In the genomic region with DNA sequence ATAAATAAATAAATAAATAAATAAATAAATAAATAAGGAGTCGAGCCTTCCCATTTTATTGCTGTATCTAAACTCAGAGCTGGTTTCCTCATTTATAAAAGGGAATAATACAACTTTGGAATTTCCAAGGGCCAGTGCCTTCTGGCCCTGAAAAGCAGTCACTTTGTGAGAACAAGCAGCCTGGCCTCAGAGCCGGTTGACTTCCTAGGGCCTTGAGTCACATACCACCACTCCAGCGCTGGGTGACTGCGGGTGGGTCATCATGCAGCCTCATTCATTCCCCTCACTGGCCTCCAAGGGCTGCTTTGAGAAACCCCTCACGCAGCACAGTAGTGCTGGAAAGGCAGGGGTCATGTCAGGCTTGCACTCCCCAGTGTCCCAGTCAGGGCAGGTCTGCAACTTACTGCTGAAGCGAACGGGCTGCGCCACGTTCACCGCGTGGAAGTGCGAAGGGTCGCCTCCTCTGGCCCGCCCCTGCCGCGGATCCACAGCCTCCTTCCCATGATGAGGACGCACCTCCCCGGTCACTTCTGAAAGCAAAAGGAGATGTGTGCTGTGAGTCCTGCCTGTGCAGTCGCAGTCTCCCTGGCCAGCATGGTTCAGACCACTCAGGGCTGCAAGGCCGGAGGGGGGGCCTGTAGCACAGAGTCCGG, we compare ENCODE assay signal across 25 cellular contexts. TPM values are rescaled to one million over a fixed set of nuclear protein-coding genes. Genes with fewer than 3 reads are reported as not detected.
DNase-seq lines count a peak whose midpoint lies in the region; ATAC-seq, FAIRE-seq and TF ChIP-seq lines count a peak whose summit lies in the region.
"Had no signal": no experiment of that assay in that cellular context is flagged by ENCODE, and none has a peak within 500 bp of the region (broad histone marks: within the 10 kb centered on the region; RNA-seq: fewer than 3 reads in every experiment).

No MANE protein-coding gene starts in this region.

- no peak for FAIRE-seq in K562 (lab: Jason Lieb, UNC)
- FAIRE-seq: HTR-8/SVneo had no signal

- H3K9me3 ChIP-seq in K562 (replicated peaks; ENCODE audit: control insufficient read depth, insufficient read depth, low read depth, low read length): no peaks in the 10 kb centered on the region
- no peaks in the 10 kb centered on the region for H3K9me3 ChIP-seq in lower lobe of right lung
- H3K9me3 ChIP-seq: SJCRH30 had no signal

- H3K4me1 Mint-ChIP-seq in stimulated activated memory B cell treated with anti-CD40 and anti-IgM and Interleukin-4, amounts not matched to agents 10 μg/mL and 1 μg/mL and 100 μg/mL, for 72 hours: peaks cover 26% of the 10 kb centered on the region

- intact Hi-C loops in K562 (cut with micrococcal nuclease): no loop called here
- intact Hi-C loops in lower lobe of right lung (cut with DNase I): no loop called here

- H3K79me2 ChIP-seq in K562 (ENCODE audit: control insufficient read depth, insufficient read depth, low read length): no peaks in the 10 kb centered on the region

- H2AFZ ChIP-seq in K562 (ENCODE audit: low read depth, low read length): no peak overlapping the region
- H2AFZ ChIP-seq: GM23248 had no signal

- no peak for TF ChIP-seq POLR2A in K562 (conservative IDR thresholded peaks at IDR 0.05)

- in situ Hi-C loops in K562 (cut with MboI): no loop called here

- H3K36me3 Mint-ChIP-seq in stimulated activated memory B cell treated with anti-CD40 and anti-IgM and Interleukin-4, amounts not matched to agents 10 μg/mL and 1 μg/mL and 100 μg/mL, for 72 hours: peaks cover 62% of the 10 kb centered on the region

- H3K36me3 ChIP-seq in K562 (ENCODE audit: control insufficient read depth, insufficient read depth, low read length) (peaks cover 91% of the 10 kb centered on the region; the same call in 2 of the 3 replicates), lower lobe of right lung (peaks cover 86% of the 10 kb centered on the region)

- WGBS in K562 (ENCODE audit: insufficient coverage, low coverage, missing lambda C conversion rate): 93% methylated on average over 21 of the region's 21 CpGs

- H3K27me3 ChIP-seq in K562 (ENCODE audit: control insufficient read depth in 2 of 2, insufficient read depth in 2 of 2, low read length in 2 of 2) (no peaks in the 10 kb centered on the region), lower lobe of right lung (ENCODE audit: low read depth) (no peaks in the 10 kb centered on the region)
- H3K27me3 ChIP-seq: SJCRH30 had no signal

- POLR2A ChIA-PET in K562 (lab: Yijun Ruan, JAX): no interaction called here

- ATAC-seq in K562 (no peak), lower lobe of right lung (no peak), HG03432 (IDR thresholded peaks at IDR 0.05; ENCODE audit: unreplicated experiment) (no peak)
- ATAC-seq in stimulated activated memory B cell treated with anti-CD40 and anti-IgM and Interleukin-4, amounts not matched to agents 10 μg/mL and 1 μg/mL and 100 μg/mL, for 72 hours: no peak
- ATAC-seq: Panc1 had no signal

- peak overlapping the region; percentile 11 for H3K27ac Mint-ChIP-seq in stimulated activated memory B cell treated with anti-CD40 and anti-IgM and Interleukin-4, amounts not matched to agents 10 μg/mL and 1 μg/mL and 100 μg/mL, for 72 hours
- H3K27ac Mint-ChIP-seq: CD8-positive, alpha-beta memory T cell had no signal

- H3K27me3 Mint-ChIP-seq in stimulated activated memory B cell treated with anti-CD40 and anti-IgM and Interleukin-4, amounts not matched to agents 10 μg/mL and 1 μg/mL and 100 μg/mL, for 72 hours: no peaks in the 10 kb centered on the region
- H3K27me3 Mint-ChIP-seq: CD8-positive, alpha-beta memory T cell had no signal

- H3K9me1 ChIP-seq in K562 (ENCODE audit: control insufficient read depth, insufficient read depth, low read length): peaks cover 2% of the 10 kb centered on the region

- no peak overlapping the region for H3K4me3 Mint-ChIP-seq in stimulated activated memory B cell treated with anti-CD40 and anti-IgM and Interleukin-4, amounts not matched to agents 10 μg/mL and 1 μg/mL and 100 μg/mL, for 72 hours
- H3K4me3 Mint-ChIP-seq: CD8-positive, alpha-beta memory T cell; H9 had no signal

- BruUV-seq in K562 (replicated peaks; lab: Mats Ljungman, UMichigan): no TSS peak

- TF ChIP-seq CTCF in K562 (IDR thresholded peaks at IDR 0.05 in 2 of 3, conservative IDR thresholded peaks at IDR 0.05 in 1 of 3; ENCODE audit: insufficient read depth in 2 of 3, low read depth in 1 of 3, low read length in 3 of 3) (no peak), lower lobe of right lung (IDR thresholded peaks at IDR 0.05) (no peak)

- peak overlapping the region in 1 of 2 experiments; percentile 49; a peak in 1 of 4 replicates for H3K9ac ChIP-seq in K562 (ENCODE audit: insufficient read depth in 1 of 2, low read depth in 2 of 2, low read length in 2 of 2)
- H3K9ac ChIP-seq: GM23248 had no signal

- H3K4me1 ChIP-seq in K562 (replicated peaks in 1 of 2; ENCODE audit: control insufficient read depth in 2 of 2, insufficient read depth in 2 of 2, low read length in 2 of 2): peaks cover 0 to 18% of the 10 kb centered on the region in 2 experiments; a peak in 1 of 5 replicates
- no peaks in the 10 kb centered on the region for H3K4me1 ChIP-seq in lower lobe of right lung
- H3K4me1 ChIP-seq: SJCRH30 had no signal

- H3K27ac ChIP-seq in K562 (ENCODE audit: extremely low read depth, low read depth, low read length) (no peak overlapping the region), lower lobe of right lung (no peak overlapping the region)
- H3K27ac ChIP-seq: C4-2B, GM23248, SJCRH30 had no signal

- no peak for TF ChIP-seq EP300 in K562 (IDR thresholded peaks at IDR 0.05; ENCODE audit: low read length)

- no peak overlapping the region for H3K4me2 ChIP-seq in K562 (ENCODE audit: insufficient read depth, low read length)

- H4K20me1 ChIP-seq in K562 (replicated peaks; ENCODE audit: control insufficient read depth, insufficient read depth, low read length): peaks cover 4% of the 10 kb centered on the region

- peak; percentile 41 for DNase-seq in activated CD8-positive, alpha-beta memory T cell treated with anti-CD3 and anti-CD28 coated beads for 24 hours
- no peak for DNase-seq in activated CD8-positive, alpha-beta memory T cell treated with anti-CD3 and anti-CD28 coated beads, Interleukin-2, amount 50 U/mL, for 4 hours
- no peak for DNase-seq in K562 (ENCODE audit: extremely low read depth in 1 of 4, low spot score in 3 of 4)
- peak; percentile 35 for DNase-seq in lower lobe of right lung
- DNase-seq in islet precursor cell: no peak
- no peak for DNase-seq in stimulated activated CD4-positive, alpha-beta T cell treated with anti-CD3 and anti-CD28 coated beads, Interleukin-2, amount 100 ng/mL, for 24 hours
- DNase-seq: 8988T; Calu3; CD8-positive, alpha-beta memory T cell; GDM1; GM23248; H9; IMR-90; MV-4-11; NCI-H1694 treated with DMSO at 0.1 percent for 48 hours; NCI-H2081 treated with DMSO at 0.1 percent for 48 hours; NCI-H2171 treated with DMSO at 0.1 percent for 48 hours; NCI-H524 treated with DMSO at 0.1 percent for 48 hours; NCI-H82; SJCRH30 had no signal

- H3K4me3 ChIP-seq in K562 (no peak overlapping the region), lower lobe of right lung (no peak overlapping the region)
- H3K4me3 ChIP-seq: GM23248, SJCRH30 had no signal

- TF ChIP-seq RAD21 in K562 (CRISPR knock-in tag; conservative IDR thresholded peaks at IDR 0.05 in 1 of 2, IDR thresholded peaks at IDR 0.05 in 1 of 2): no peak

- no peaks in the 10 kb centered on the region for H3K9me3 Mint-ChIP-seq in stimulated activated memory B cell treated with anti-CD40 and anti-IgM and Interleukin-4, amounts not matched to agents 10 μg/mL and 1 μg/mL and 100 μg/mL, for 72 hours
- H3K9me3 Mint-ChIP-seq: CD8-positive, alpha-beta memory T cell; H9 had no signal

- CTCF ChIA-PET in K562 (lab: Yijun Ruan, JAX; ENCODE audit: low intra/inter-chr PET ratio): no interaction called here

TF ChIP-seq in K562, 482 proteins besides CTCF, POLR2A, EP300 and RAD21 (continues in another document):
- TF ChIP-seq SLC30A9 (CRISPR knock-in tag; IDR thresholded peaks at IDR 0.05) (no peak), CBX3 (IDR thresholded peaks at IDR 0.05; ENCODE audit: borderline replicate concordance in 1 of 2, low read length in 2 of 2) (no peak), SP2 (IDR thresholded peaks at IDR 0.05; ENCODE audit: extremely low read depth, low read depth, low read length, poor library complexity, severe bottlenecking) (no peak), STAG1 (CRISPR knock-in tag; IDR thresholded peaks at IDR 0.05; ENCODE audit: borderline replicate concordance) (peak; percentile 40; the same call in 1 of the 2 replicates), PHB (CRISPR knock-in tag; IDR thresholded peaks at IDR 0.05) (0 out of 2 replicates have a peak, but pooled peaks have one; percentile 13), KHSRP (IDR thresholded peaks at IDR 0.05) (no peak), E2F4 (CRISPR knock-in tag; IDR thresholded peaks at IDR 0.05; ENCODE audit: low read depth) (peak; percentile 23), FOXP1 (CRISPR knock-in tag; IDR thresholded peaks at IDR 0.05) (0 out of 2 replicates have a peak, but pooled peaks have one; percentile 31)

RNA-seq across cellular contexts. Expression of gene DGCR2, which starts 54.4 kb away (rescaled TPM):
- 104 and 237 TPM in 2 replicates for total RNA-seq in K562 (2011; cell fraction: chromatin; rRNA removed; ENCODE audit: low replicate concordance)
- total RNA-seq in K562 (2011; cell fraction: nucleolus; rRNA removed): 233 and 250 TPM in 2 replicates
- total RNA-seq in K562 (2011; cell fraction: nucleoplasm; rRNA removed): 163 and 192 TPM in 2 replicates
- total RNA-seq in K562 (2014; rRNA removed): 62.9 and 79.7 TPM in 2 replicates
- total RNA-seq in K562 (2014; rRNA removed; fragmentation: Illumina TruSeq; extraction: Trizol): 25.0 and 31.7 TPM in 2 replicates
- 52.2 and 56.7 TPM in 2 replicates for total RNA-seq in K562 (2015; rRNA removed; fragmentation: Illumina TruSeq; extraction: Trizol)
- 101 and 103 TPM in 2 replicates for total RNA-seq in K562 (2021)
- polyA plus RNA-seq in K562 (2011; rRNA removed): 45.6 and 65.3 TPM in 2 replicates
- 87.9 and 92.8 TPM in 2 replicates for polyA plus RNA-seq in K562 (2011; cell fraction: cytosol; rRNA removed)
- polyA plus RNA-seq in K562 (2011; cell fraction: nucleus; rRNA removed): 96.5 and 99.6 TPM in 2 replicates
- polyA plus RNA-seq in K562 (2012): 68.2 and 87.4 TPM in 2 replicates
- 56.7 and 59.7 TPM in 2 replicates for polyA plus RNA-seq in K562 (2014; fragmentation: Illumina TruSeq; extraction: Trizol)
- polyA plus RNA-seq in K562 (2014; fragmentation: Nextera tagmentation; extraction: Ambion mirVana): under 1 TPM; 0.69 to 0.70 TPM
- polyA plus RNA-seq in K562 (2014; rRNA removed): 54.1 and 56.4 TPM in 2 replicates
- 59.4 and 60.5 TPM in 2 replicates for polyA minus RNA-seq in K562 (2011; rRNA and poly(A)+ RNA removed)
- 76.8 and 101 TPM in 2 replicates for polyA minus RNA-seq in K562 (2011; cell fraction: cytosol; rRNA and poly(A)+ RNA removed)
- polyA minus RNA-seq in K562 (2011; cell fraction: nucleus; rRNA and poly(A)+ RNA removed): 59.6 and 106 TPM in 2 replicates
- total RNA-seq in lower lobe of right lung: 62.9 TPM

Comparison
In these comparisons a context has a peak if more than half of its experiments do, and no peak if none do; other contexts are left out.
1. DNase-seq: peak in activated CD8-positive, alpha-beta memory T cell treated with anti-CD3 and anti-CD28 coated beads for 24 hours (single experiment) and lower lobe of right lung (single experiment); none in activated CD8-positive, alpha-beta memory T cell treated with anti-CD3 and anti-CD28 coated beads, Interleukin-2, amount 50 U/mL, for 4 hours (single experiment), K562 (0 of 4), islet precursor cell (single experiment) and stimulated activated CD4-positive, alpha-beta T cell treated with anti-CD3 and anti-CD28 coated beads, Interleukin-2, amount 100 ng/mL, for 24 hours (0 of 2).